19 cellular contexts compared by ENCODE assay signal in genomic region chr10:23192741-23193434, GRCh38. TPM values are rescaled to one million over a fixed set of nuclear protein-coding genes. Genes with fewer than 3 reads are reported as not detected.
DNase-seq lines count a peak whose midpoint lies in the region; ATAC-seq, FAIRE-seq and TF ChIP-seq lines count a peak whose summit lies in the region.
"Had no signal": no experiment of that assay in that cellular context is flagged by ENCODE, and none has a peak within 500 bp of the region (broad histone marks: within the 10 kb centered on the region; RNA-seq: fewer than 3 reads in every experiment).

No MANE protein-coding gene starts in this region.

- POLR2A ChIA-PET in endothelial cell of umbilical vein (lab: Charles Lee): no interaction called here

- FAIRE-seq in endothelial cell of umbilical vein (lab: Jason Lieb, UNC): no peak
- FAIRE-seq in pancreas (lab: Jason Lieb, UNC): no peak
- FAIRE-seq: HepG2 had no signal

- H4K20me1 ChIP-seq in endothelial cell of umbilical vein (replicated peaks; ENCODE audit: control insufficient read depth, extremely low read depth, insufficient read depth, low read length): no peaks in the 10 kb centered on the region

- intact Hi-C loops in endothelial cell of umbilical vein (cut with micrococcal nuclease): no loop called here
- intact Hi-C loops in pancreas (cut with DNase I): no loop called here

- no peak for TF ChIP-seq CTCF in endothelial cell of umbilical vein (IDR thresholded peaks at IDR 0.05; ENCODE audit: extremely low read depth in 1 of 2, insufficient read depth in 1 of 2, low read depth in 1 of 2, low read length in 2 of 2)
- no peak for TF ChIP-seq CTCF in pancreas (IDR thresholded peaks at IDR 0.05)

- no peak overlapping the region for H3K27ac ChIP-seq in endothelial cell of umbilical vein (ENCODE audit: insufficient read depth, low read depth, low read length)
- H3K27ac ChIP-seq in pancreas: peak overlapping the region; percentile 76 to 95 (median 84)
- H3K27ac ChIP-seq: lower lobe of right lung, vagina had no signal

- no peak overlapping the region for H3K9ac ChIP-seq in endothelial cell of umbilical vein (replicated peaks; ENCODE audit: extremely low read depth, insufficient read depth, low read length)

- H3K9me1 ChIP-seq in endothelial cell of umbilical vein (replicated peaks; ENCODE audit: control insufficient read depth, extremely low read depth, insufficient read depth, low read length): no peaks in the 10 kb centered on the region

- H3K4me1 ChIP-seq in endothelial cell of umbilical vein (ENCODE audit: control insufficient read depth, extremely low read depth, insufficient read depth, low read length) (no peaks in the 10 kb centered on the region), pancreas (peaks cover 4 to 9% (median 9%) of the 10 kb centered on the region in 3 donors)
- H3K4me1 ChIP-seq: lower lobe of right lung, vagina had no signal

- BruUV-seq in endothelial cell of umbilical vein (replicated peaks; lab: Mats Ljungman, UMichigan): no TSS peak

- peak; percentile 60 for DNase-seq in NCI-H748 (lab: John Stamatoyannopoulos, UW; ENCODE audit: unreplicated experiment)
- no peak for DNase-seq in NCI-H748 treated with DMSO at 0.1 percent for 48 hours (lab: John Stamatoyannopoulos, UW)
- DNase-seq in NCI-H1105 (lab: John Stamatoyannopoulos, UW): peak; percentile 18
- no peak for DNase-seq in endothelial cell of umbilical vein (ENCODE audit: low read depth, low spot score)
- peak; percentile 43 to 83 (median 62) for DNase-seq in pancreas
- no peak for DNase-seq in NCI-H1436 (lab: John Stamatoyannopoulos, UW)
- DNase-seq: activated CD4-positive, alpha-beta T cell treated with anti-CD3 and anti-CD28 coated beads, Interleukin-2, amount 50 U/mL, for 1 hour; anterior cingulate cortex; GOT3; hypothalamus; lower lobe of right lung; naive thymus-derived CD8-positive, alpha-beta T cell; NCI-H774; stimulated activated CD4-positive, alpha-beta T cell treated with anti-CD3 and anti-CD28 coated beads, Interleukin-4, amount 100 ng/mL, for 1 hour had no signal

- H3K9me3 ChIP-seq in endothelial cell of umbilical vein (replicated peaks; ENCODE audit: control insufficient read depth, insufficient read depth, low read length): no peaks in the 10 kb centered on the region
- H3K9me3 ChIP-seq in pancreas: no peaks in the 10 kb centered on the region
- H3K9me3 ChIP-seq: lower lobe of right lung, vagina had no signal

- H3K4me3 ChIP-seq in endothelial cell of umbilical vein (replicated peaks in 1 of 3; ENCODE audit: insufficient read depth in 1 of 3, low read depth in 1 of 3, low read length in 3 of 3) (no peak overlapping the region), pancreas (peak overlapping the region; percentile 42 to 67 (median 56))
- H3K4me3 ChIP-seq: lower lobe of right lung, vagina had no signal

- H3K4me2 ChIP-seq in endothelial cell of umbilical vein (ENCODE audit: insufficient read depth, low read length): no peak overlapping the region

- TF ChIP-seq POLR2A in endothelial cell of umbilical vein (IDR thresholded peaks at IDR 0.05; ENCODE audit: low read depth, low read length): no peak

- H3K27me3 ChIP-seq in endothelial cell of umbilical vein (ENCODE audit: control insufficient read depth in 2 of 2, insufficient read depth in 2 of 2, low read length in 2 of 2) (peaks cover 69 to 72% of the 10 kb centered on the region in 2 experiments), pancreas (no peaks in the 10 kb centered on the region)
- H3K27me3 ChIP-seq: vagina had no signal

- peak in 3 of 4 donors; percentile 11 to 44 (median 14) for ATAC-seq in pancreas
- ATAC-seq in HG03342 (IDR thresholded peaks at IDR 0.05; ENCODE audit: unreplicated experiment): no peak
- ATAC-seq in GM21737 (IDR thresholded peaks at IDR 0.05; ENCODE audit: unreplicated experiment): no peak
- ATAC-seq: HepG2; naive thymus-derived CD8-positive, alpha-beta T cell had no signal

- H3K36me3 ChIP-seq in endothelial cell of umbilical vein (ENCODE audit: control insufficient read depth in 2 of 2, extremely low read depth in 1 of 2, insufficient read depth in 2 of 2, low read length in 2 of 2) (no peaks in the 10 kb centered on the region), pancreas (no peaks in the 10 kb centered on the region)
- H3K36me3 ChIP-seq: lower lobe of right lung, vagina had no signal

- dilution Hi-C loops in endothelial cell of umbilical vein (cut with MboI; ENCODE audit: extremely low pct_ligation_motif_present, low sequenced_read_pairs): no loop called here

- CTCF ChIA-PET in endothelial cell of umbilical vein (lab: Charles Lee): interaction anchor here (1.0 kb wide), 1 partner anchor 9 kb away, joined by 3 read pairs; no protein-coding TSS in a partner anchor

- H2AFZ ChIP-seq in endothelial cell of umbilical vein (ENCODE audit: low read depth, low read length): no peak overlapping the region

- 1 to 2% methylated on average over 50 to 96 of the region's 96 CpGs for WGBS in pancreas, 2 donors

- no peaks in the 10 kb centered on the region for H3K79me2 ChIP-seq in endothelial cell of umbilical vein (ENCODE audit: control insufficient read depth, insufficient read depth, low read length)

TF ChIP-seq in endothelial cell of umbilical vein, 7 proteins besides CTCF, POLR2A, EP300 and RAD21:
- TF ChIP-seq JUN (IDR thresholded peaks at IDR 0.05; ENCODE audit: borderline replicate concordance, insufficient read depth, insufficient read length, low read depth) (no peak), MAX (IDR thresholded peaks at IDR 0.05; ENCODE audit: insufficient read depth, insufficient read length) (no peak), EZH2 (IDR thresholded peaks at IDR 0.05; ENCODE audit: borderline replicate concordance, low read depth, low read length, severe bottlenecking) (peak; percentile 81)

RNA-seq across cellular contexts. Expression of gene PTF1A, which starts 0.8 kb away (rescaled TPM):
- total RNA-seq in endothelial cell of umbilical vein (not detected in 2 replicates), pancreas (10 to 100 TPM; 29.4 to 70.8 (median 52.0) TPM)
- polyA plus RNA-seq in endothelial cell of umbilical vein (not detected in 2 replicates), pancreas (10 to 100 TPM; 16.8 to 20.5 TPM)
- polyA plus RNA-seq in endothelial cell of umbilical vein (2011; cell fraction: cytosol; rRNA removed): not detected in 2 replicates
- not detected in 2 replicates for polyA plus RNA-seq in endothelial cell of umbilical vein (2011; cell fraction: nucleus; rRNA removed)
- polyA plus RNA-seq in endothelial cell of umbilical vein (2012): not detected in 2 replicates
- not detected in 2 replicates for polyA minus RNA-seq in endothelial cell of umbilical vein
- polyA minus RNA-seq in endothelial cell of umbilical vein (2011; cell fraction: cytosol; rRNA and poly(A)+ RNA removed): not detected
- not detected in 2 replicates for polyA minus RNA-seq in endothelial cell of umbilical vein (2011; cell fraction: nucleus; rRNA and poly(A)+ RNA removed)
- total RNA-seq: activated T-helper 2 cell treated with anti-CD3 and anti-CD28 coated beads, Interferon-gamma antibody, Interleukin-2, Interleukin-4, amounts not matched to agents 10 μg/mL and 5 μg/mL and 100 μg/mL, durations not matched to agents 14 hours and 24 hours and 36 hours; HepG2; lower lobe of right lung; naive thymus-derived CD8-positive, alpha-beta T cell; vagina had no signal
- polyA plus RNA-seq: HepG2; naive thymus-derived CD8-positive, alpha-beta T cell had no signal

Comparison
In these comparisons a context has a peak if more than half of its experiments do, and no peak if none do; other contexts are left out.
1. DNase-seq: peak in NCI-H748 (single experiment), NCI-H1105 (single experiment) and pancreas (6 of 6); none in NCI-H748 treated with DMSO at 0.1 percent for 48 hours (single experiment), endothelial cell of umbilical vein (single experiment) and NCI-H1436 (single experiment).
2. H3K4me3 ChIP-seq: peak in pancreas (4 of 4); none in endothelial cell of umbilical vein (0 of 3).
3. ATAC-seq: peak in pancreas (3 of 4); none in HG03342 (single experiment) and GM21737 (single experiment).
4. RNA of gene PTF1A, which starts 0.8 kb away (total RNA-seq): 29.4 to 70.8 TPM in pancreas; not detected in endothelial cell of umbilical vein; every median in the first group is over 10 times any median in the second.